ENCODE assay signal across 19 cellular contexts in genomic region chr1:244054247-244054923, GRCh38. TPM values are rescaled to one million over a fixed set of nuclear protein-coding genes. Genes with fewer than 3 reads are reported as not detected.
A peak's percentile ranks its signal among the peaks of the same experiment; 100 is the strongest.
DNase-seq lines count a peak whose midpoint lies in the region; ATAC-seq and TF ChIP-seq lines count a peak whose summit lies in the region.
"Had no signal": no experiment of that assay in that cellular context is flagged by ENCODE, and none has a peak within 500 bp of the region (broad histone marks: within the 10 kb centered on the region; RNA-seq: fewer than 3 reads in every experiment).

No MANE protein-coding gene starts in this region.

- intact Hi-C loops in spleen (cut with DNase I; ENCODE audit: low total_unique reads) = loop anchor here (10.0 kb wide), 1 partner anchor 220 kb away; no protein-coding TSS in a partner anchor

- POLR2A ChIA-PET in activated CD8-positive, alpha-beta T cell treated with anti-CD3 and anti-CD28 coated beads, Interleukin-2, amount 10 ng/mL, durations not matched to agents 7 days and 5 days (lab: Charles Lee) = interaction anchor here (1.2 kb wide), 1 partner anchor 21 kb away, joined by 3 read pairs; no protein-coding TSS in a partner anchor
- POLR2A ChIA-PET in WTC11 (lab: Charles Lee) = interaction anchor here (0.7 kb wide), 1 partner anchor 14 kb away, joined by 3 read pairs; no protein-coding TSS in a partner anchor

- no peak overlapping the region for H3K27ac Mint-ChIP-seq in activated CD8-positive, alpha-beta T cell treated with anti-CD3 and anti-CD28 coated beads, Interleukin-2, amount 10 ng/mL, durations not matched to agents 7 days and 5 days
- H3K27ac Mint-ChIP-seq in WTC11 = no peak overlapping the region
- H3K27ac Mint-ChIP-seq: activated T-helper 17 cell treated with anti-CD3 and anti-CD28 coated beads, Interleukin-2, amount 50 U/mL, for 72 hours; effector memory CD8-positive, alpha-beta T cell; GM23338; T-helper 1 cell treated with Interleukin-12 subunit alpha and Interleukin-12 subunit beta and Interleukin-4 antibody, amounts not matched to agents 30 μg/mL and 1 μg/mL, for 36 hours had no signal

- CTCF ChIA-PET in activated CD8-positive, alpha-beta T cell treated with anti-CD3 and anti-CD28 coated beads, Interleukin-2, amount 10 ng/mL, durations not matched to agents 7 days and 5 days (lab: Charles Lee) = interaction anchor here (1.5 to 1.9 kb wide), 2 partner anchors 218 to 711 kb away, joined by 5 to 6 read pairs; no protein-coding TSS in a partner anchor
- CTCF ChIA-PET in WTC11 (lab: Charles Lee) = no interaction called here

- no peaks in the 10 kb centered on the region for H3K9me3 ChIP-seq in spleen
- H3K9me3 ChIP-seq: adrenal gland, prostate gland, thyroid gland had no signal

- peaks cover 23% of the 10 kb centered on the region for H3K36me3 Mint-ChIP-seq in activated CD8-positive, alpha-beta T cell treated with anti-CD3 and anti-CD28 coated beads, Interleukin-2, amount 10 ng/mL, durations not matched to agents 7 days and 5 days (ENCODE audit: low read depth)
- peaks cover 7% of the 10 kb centered on the region for H3K36me3 Mint-ChIP-seq in WTC11

- no peak for TF ChIP-seq POLR2A in spleen (IDR thresholded peaks at IDR 0.05)

- no peaks in the 10 kb centered on the region for H3K9me3 Mint-ChIP-seq in activated CD8-positive, alpha-beta T cell treated with anti-CD3 and anti-CD28 coated beads, Interleukin-2, amount 10 ng/mL, durations not matched to agents 7 days and 5 days (ENCODE audit: insufficient read depth)
- H3K9me3 Mint-ChIP-seq in WTC11 = no peaks in the 10 kb centered on the region
- H3K9me3 Mint-ChIP-seq: activated T-helper 17 cell treated with anti-CD3 and anti-CD28 coated beads, Interleukin-2, amount 50 U/mL, for 72 hours; effector memory CD8-positive, alpha-beta T cell; GM23338; T-helper 1 cell treated with Interleukin-12 subunit alpha and Interleukin-12 subunit beta and Interleukin-4 antibody, amounts not matched to agents 30 μg/mL and 1 μg/mL, for 36 hours had no signal

- 91 to 96% (median 96%) methylated on average over 17 of the region's 17 CpGs for WGBS in spleen, 5 donors

- DNase-seq in NCI-H1417 (lab: John Stamatoyannopoulos, UW) (peak in 2 of 3 experiments; percentile 21 to 41), NCI-H1417 treated with DMSO at 0.1 percent for 48 hours (lab: John Stamatoyannopoulos, UW) (no peak), medulla oblongata (ENCODE audit: extremely low spot score) (peak; percentile 58), spleen (peak; percentile 70), WTC11 (ENCODE audit: low spot score) (no peak), NCI-H1092 treated with DMSO at 0.1 percent for 48 hours (lab: John Stamatoyannopoulos, UW) (no peak)
- DNase-seq in activated CD8-positive, alpha-beta T cell treated with anti-CD3 and anti-CD28 coated beads, Interleukin-2, amount 10 ng/mL, durations not matched to agents 7 days and 5 days = no peak
- DNase-seq: adrenal gland; DMS 273 treated with DMSO at 0.1 percent for 48 hours; effector memory CD8-positive, alpha-beta T cell; stimulated activated CD4-positive, alpha-beta T cell treated with anti-CD3 and anti-CD28 coated beads, Interleukin-4, amount 100 ng/mL, for 4 hours; thyroid gland had no signal

- no peak overlapping the region for H3K4me3 ChIP-seq in spleen
- H3K4me3 ChIP-seq: adrenal gland, GM23338, prostate gland, smooth muscle cell, thyroid gland had no signal

- no peak overlapping the region for H3K27ac ChIP-seq in spleen
- H3K27ac ChIP-seq: 22Rv1, adrenal gland, prostate gland, thyroid gland had no signal

- TF ChIP-seq CTCF in spleen (IDR thresholded peaks at IDR 0.05 in 8 of 11, conservative IDR thresholded peaks at IDR 0.05 in 3 of 11) (no peak), WTC11 (IDR thresholded peaks at IDR 0.05) (no peak)

- peaks cover 17% of the 10 kb centered on the region for H3K4me1 Mint-ChIP-seq in activated CD8-positive, alpha-beta T cell treated with anti-CD3 and anti-CD28 coated beads, Interleukin-2, amount 10 ng/mL, durations not matched to agents 7 days and 5 days (ENCODE audit: low read depth)
- peaks cover 21% of the 10 kb centered on the region for H3K4me1 Mint-ChIP-seq in WTC11

- peaks cover 13% of the 10 kb centered on the region for H3K27me3 Mint-ChIP-seq in activated CD8-positive, alpha-beta T cell treated with anti-CD3 and anti-CD28 coated beads, Interleukin-2, amount 10 ng/mL, durations not matched to agents 7 days and 5 days (ENCODE audit: low read depth)
- peaks cover 13% of the 10 kb centered on the region for H3K27me3 Mint-ChIP-seq in WTC11 (ENCODE audit: low read depth)
- H3K27me3 Mint-ChIP-seq: activated T-helper 17 cell treated with anti-CD3 and anti-CD28 coated beads, Interleukin-2, amount 50 U/mL, for 72 hours; effector memory CD8-positive, alpha-beta T cell had no signal

- ATAC-seq in activated CD8-positive, alpha-beta T cell treated with anti-CD3 and anti-CD28 coated beads, Interleukin-2, amount 10 ng/mL, durations not matched to agents 7 days and 5 days = peak; percentile 8
- no peak for ATAC-seq in WTC11
- no peak for ATAC-seq in HG03378 (IDR thresholded peaks at IDR 0.05; ENCODE audit: unreplicated experiment)
- ATAC-seq: activated T-helper 17 cell treated with anti-CD3 and anti-CD28 coated beads, Interleukin-2, amount 50 U/mL, for 72 hours; GM23338 had no signal

- no peaks in the 10 kb centered on the region for H3K27me3 ChIP-seq in spleen (replicated peaks in 1 of 7)
- H3K27me3 ChIP-seq: adrenal gland, thyroid gland had no signal

- peaks cover 0 to 44% (median 29%) of the 10 kb centered on the region in 6 donors for H3K36me3 ChIP-seq in spleen

- H3K4me3 Mint-ChIP-seq in activated CD8-positive, alpha-beta T cell treated with anti-CD3 and anti-CD28 coated beads, Interleukin-2, amount 10 ng/mL, durations not matched to agents 7 days and 5 days = no peak overlapping the region
- H3K4me3 Mint-ChIP-seq in WTC11 = no peak overlapping the region
- H3K4me3 Mint-ChIP-seq: activated T-helper 17 cell treated with anti-CD3 and anti-CD28 coated beads, Interleukin-2, amount 50 U/mL, for 72 hours; effector memory CD8-positive, alpha-beta T cell; GM23338; T-helper 1 cell treated with Interleukin-12 subunit alpha and Interleukin-12 subunit beta and Interleukin-4 antibody, amounts not matched to agents 30 μg/mL and 1 μg/mL, for 36 hours had no signal

- peaks cover 22 to 74% (median 36%) of the 10 kb centered on the region in 6 donors for H3K4me1 ChIP-seq in spleen
- H3K4me1 ChIP-seq: prostate gland had no signal

TF ChIP-seq in WTC11, 78 proteins besides CTCF, POLR2A, EP300 and RAD21:
- TF ChIP-seq ATF2 (CRISPR knock-in tag; IDR thresholded peaks at IDR 0.05; ENCODE audit: borderline replicate concordance, low read depth) = no peak
- no peak for TF ChIP-seq NFATC4 (CRISPR knock-in tag; IDR thresholded peaks at IDR 0.05)
- TF ChIP-seq IRF2 (CRISPR knock-in tag; IDR thresholded peaks at IDR 0.05; ENCODE audit: borderline replicate concordance, low read depth) = no peak
- no peak for TF ChIP-seq ZNF423 (CRISPR knock-in tag; IDR thresholded peaks at IDR 0.05)
- TF ChIP-seq EMX1 (CRISPR knock-in tag; IDR thresholded peaks at IDR 0.05) = no peak
- no peak for TF ChIP-seq ZNF138 (CRISPR knock-in tag; conservative IDR thresholded peaks at IDR 0.05)

RNA-seq across cellular contexts. Expression of gene ZBTB18, which starts 3.3 kb away (rescaled TPM):
- total RNA-seq in activated CD8-positive, alpha-beta T cell treated with anti-CD3 and anti-CD28 coated beads, Interleukin-2, amount 10 ng/mL, durations not matched to agents 7 days and 5 days = 10 to 100 TPM; 11.0 to 11.7 TPM
- total RNA-seq in spleen (10 to 100 TPM; 29.0 to 43.0 (median 33.8) TPM), WTC11 (2021) (16.0 to 18.5 TPM (median 17.7 TPM) in 3 replicates)
- 10 to 100 TPM; 17.2 to 24.1 (median 23.1) TPM for polyA plus RNA-seq in spleen

Comparison
In these comparisons a context has a peak if more than half of its experiments do, and no peak if none do; other contexts are left out.
1. DNase-seq: peak in NCI-H1417 (2 of 3), medulla oblongata (single experiment) and spleen (single experiment); none in NCI-H1417 treated with DMSO at 0.1 percent for 48 hours (single experiment), activated CD8-positive, alpha-beta T cell treated with anti-CD3 and anti-CD28 coated beads, Interleukin-2, amount 10 ng/mL, durations not matched to agents 7 days and 5 days (single experiment), WTC11 (single experiment) and NCI-H1092 treated with DMSO at 0.1 percent for 48 hours (single experiment).